7 cellular contexts compared by ENCODE assay signal in the genomic region with DNA sequence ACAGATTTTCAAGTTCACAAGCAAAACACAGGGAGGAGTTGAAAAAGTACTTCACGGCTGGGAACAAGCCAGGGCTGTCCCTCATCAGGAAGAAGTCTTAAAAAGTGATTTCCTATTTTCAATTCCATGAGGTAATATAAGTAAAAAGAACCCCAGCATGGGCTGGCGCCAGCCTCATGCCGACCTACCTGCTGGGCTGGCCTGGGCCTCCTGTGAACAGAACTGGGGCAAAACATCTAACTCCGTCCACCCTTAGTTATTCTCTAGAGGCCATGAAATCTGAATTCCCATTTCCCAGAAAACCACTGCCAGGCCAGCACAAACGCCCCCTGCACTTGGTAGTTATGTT.
DNase-seq lines count a peak whose midpoint lies in the region; ATAC-seq and TF ChIP-seq lines count a peak whose summit lies in the region.

No MANE protein-coding gene starts in this region.

- intact Hi-C loops in left lung (cut with DNase I) = no loop called here

- H3K27me3 ChIP-seq in KMS-11 (ENCODE audit: insufficient read depth, low read depth) (no peaks in the 10 kb centered on the region), left lung (no peaks in the 10 kb centered on the region)

- no peaks in the 10 kb centered on the region for H3K27me3 Mint-ChIP-seq in activated naive CD8-positive, alpha-beta T cell treated with anti-CD3 and anti-CD28 coated beads for 36 hours
- H3K27me3 Mint-ChIP-seq in stimulated activated naive CD8-positive, alpha-beta T cell treated with anti-CD3 and anti-CD28 coated beads, Interleukin-15, amount 100 ng/mL, for 72 hours = no peaks in the 10 kb centered on the region

- peak overlapping the region; percentile 59 for H3K4me3 Mint-ChIP-seq in activated naive CD8-positive, alpha-beta T cell treated with anti-CD3 and anti-CD28 coated beads for 36 hours
- peak overlapping the region; percentile 63 to 71 for H3K4me3 Mint-ChIP-seq in stimulated activated naive CD8-positive, alpha-beta T cell treated with anti-CD3 and anti-CD28 coated beads, Interleukin-15, amount 100 ng/mL, for 72 hours

- H3K9me3 Mint-ChIP-seq in activated naive CD8-positive, alpha-beta T cell treated with anti-CD3 and anti-CD28 coated beads for 36 hours = no peaks in the 10 kb centered on the region
- no peaks in the 10 kb centered on the region for H3K9me3 Mint-ChIP-seq in stimulated activated naive CD8-positive, alpha-beta T cell treated with anti-CD3 and anti-CD28 coated beads, Interleukin-15, amount 100 ng/mL, for 72 hours

- H3K9ac ChIP-seq in KMS-11 = peak overlapping the region; percentile 80

- H3K4me3 ChIP-seq in KMS-11 (IDR thresholded peaks at IDR 0.05; ENCODE audit: insufficient read depth, low read depth, low read length) = no peak overlapping the region
- H3K4me3 ChIP-seq in left lung = no peak overlapping the region

- peaks cover 71% of the 10 kb centered on the region for H3K36me3 Mint-ChIP-seq in activated naive CD8-positive, alpha-beta T cell treated with anti-CD3 and anti-CD28 coated beads for 36 hours

- TF ChIP-seq CTCF in KMS-11 (conservative IDR thresholded peaks at IDR 0.05; ENCODE audit: low read depth, low read length) (no peak), left lung (IDR thresholded peaks at IDR 0.05) (no peak)

- DNase-seq in activated naive CD8-positive, alpha-beta T cell treated with anti-CD3 and anti-CD28 coated beads for 36 hours = no peak
- DNase-seq in left lung (no peak), NCI-H2081 treated with DMSO at 0.1 percent for 48 hours (lab: John Stamatoyannopoulos, UW) (no peak)
- no peak for DNase-seq in stimulated activated naive CD8-positive, alpha-beta T cell treated with anti-CD3 and anti-CD28 coated beads, Interleukin-15, amount 100 ng/mL, for 72 hours
- no peak for DNase-seq in stimulated activated CD4-positive, alpha-beta T cell treated with anti-CD3 and anti-CD28 coated beads, Interleukin-4, amount 100 ng/mL, for 4 hours

- H3K79me2 ChIP-seq in KMS-11 (ENCODE audit: insufficient read depth, low read depth) = no peaks in the 10 kb centered on the region

- H3K4me2 ChIP-seq in KMS-11 = peak overlapping the region; percentile 95

- H2AFZ ChIP-seq in KMS-11 (ENCODE audit: low read depth) = no peak overlapping the region

- no peaks in the 10 kb centered on the region for H3K9me3 ChIP-seq in left lung

- no peaks in the 10 kb centered on the region for H4K20me1 ChIP-seq in KMS-11 (ENCODE audit: insufficient read depth)

- H3K27ac ChIP-seq in KMS-11 (peak overlapping the region; percentile 99), left lung (peak overlapping the region; percentile 90 to 97)

- peaks cover 78% of the 10 kb centered on the region for H3K4me1 Mint-ChIP-seq in activated naive CD8-positive, alpha-beta T cell treated with anti-CD3 and anti-CD28 coated beads for 36 hours
- H3K4me1 Mint-ChIP-seq in stimulated activated naive CD8-positive, alpha-beta T cell treated with anti-CD3 and anti-CD28 coated beads, Interleukin-15, amount 100 ng/mL, for 72 hours = peaks cover 96% of the 10 kb centered on the region

- H3K36me3 ChIP-seq in KMS-11 (ENCODE audit: insufficient read depth) = peaks cover 5% of the 10 kb centered on the region; the same call in 1 of the 2 replicates
- peaks cover 0 to 53% of the 10 kb centered on the region in 2 donors for H3K36me3 ChIP-seq in left lung

- H3K27ac Mint-ChIP-seq in activated naive CD8-positive, alpha-beta T cell treated with anti-CD3 and anti-CD28 coated beads for 36 hours = peak overlapping the region; percentile 96
- peak overlapping the region; percentile 62 to 95 for H3K27ac Mint-ChIP-seq in stimulated activated naive CD8-positive, alpha-beta T cell treated with anti-CD3 and anti-CD28 coated beads, Interleukin-15, amount 100 ng/mL, for 72 hours

- H3K4me1 ChIP-seq in KMS-11 (ENCODE audit: low read depth, poor library complexity, severe bottlenecking) (peaks cover 77% of the 10 kb centered on the region), left lung (peaks cover 43 to 49% of the 10 kb centered on the region in 2 donors)

- ATAC-seq in left lung (peak; percentile 5), GM21515 (IDR thresholded peaks at IDR 0.05; ENCODE audit: unreplicated experiment) (no peak)
- no peak for ATAC-seq in stimulated activated naive CD8-positive, alpha-beta T cell treated with anti-CD3 and anti-CD28 coated beads, Interleukin-15, amount 100 ng/mL, for 72 hours
